ENCODE assay signal across 38 cellular contexts in the genomic region with DNA sequence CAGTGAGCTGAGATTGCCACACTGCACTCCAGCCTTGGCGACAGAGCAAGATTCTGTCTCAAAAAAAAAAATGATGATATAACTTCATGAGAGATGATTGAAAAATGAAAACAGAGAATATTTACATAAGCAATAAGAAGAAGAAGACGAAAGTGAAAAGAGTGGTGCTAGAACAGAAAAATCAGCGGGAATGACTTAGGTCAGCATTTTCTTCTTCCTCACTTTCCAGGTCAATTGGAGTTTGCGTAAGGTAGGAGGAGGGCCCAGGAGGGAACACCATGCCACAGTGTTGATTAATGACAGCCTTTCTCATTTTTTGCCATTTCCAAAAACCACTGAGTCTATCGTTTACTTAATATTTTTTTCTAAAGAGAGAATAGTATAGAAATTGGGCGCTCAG.
"Had no signal": no experiment of that assay in that cellular context is flagged by ENCODE, and none has a peak within 500 bp of the region (broad histone marks: within the 10 kb centered on the region; RNA-seq: fewer than 3 reads in every experiment).

No MANE protein-coding gene starts in this region.

- DNase-seq: activated B cell treated with CpG ODN at 0.5 μM for 24 hours; activated CD4-positive, alpha-beta memory T cell treated with anti-CD3 and anti-CD28 coated beads for 36 hours; activated CD4-positive, alpha-beta T cell treated with anti-CD3 and anti-CD28 coated beads for 4 hours; activated CD4-positive, alpha-beta T cell treated with anti-CD3 and anti-CD28 coated beads, Interleukin-2, amount 10 ng/mL, durations not matched to agents 24 days and 14 days; activated CD4-positive, alpha-beta T cell treated with anti-CD3 and anti-CD28 coated beads, Interleukin-2, amount 50 U/mL, for 1 hour; activated CD4-positive, alpha-beta T cell treated with anti-CD3 and anti-CD28 coated beads, Interleukin-2, amount 50 U/mL, for 4 hours; activated CD4-positive, CD25-positive, alpha-beta regulatory T cell treated with anti-CD3 and anti-CD28 coated beads, Interleukin-2, amount 50 U/mL, for 72 hours; activated CD8-positive, alpha-beta memory T cell treated with anti-CD3 and anti-CD28 coated beads, Interleukin-2, amount 50 U/mL, for 4 hours; activated CD8-positive, alpha-beta T cell treated with anti-CD3 and anti-CD28 coated beads for 36 hours; activated effector memory CD4-positive, alpha-beta T cell treated with anti-CD3 and anti-CD28 coated beads, Interleukin-2, amount 50 U/mL, for 16 hours; activated gamma-delta T cell treated with Interleukin-2 at 50 U/mL for 16 hours; activated naive CD4-positive, alpha-beta T cell; activated naive CD4-positive, alpha-beta T cell treated with anti-CD3 and anti-CD28 coated beads for 36 hours; activated naive CD4-positive, alpha-beta T cell treated with anti-CD3 and anti-CD28 coated beads, Interleukin-2, amount 50 U/mL, for 16 hours; activated naive CD8-positive, alpha-beta T cell treated with anti-CD3 and anti-CD28 coated beads for 36 hours; activated T-cell treated with anti-CD3 and anti-CD28 coated beads for 4 hours; activated T-cell treated with anti-CD3 and anti-CD28 coated beads, Interleukin-2, amount 50 U/mL, for 1 hour; activated T-cell treated with anti-CD3 and anti-CD28 coated beads, Interleukin-2, amount 50 U/mL, for 4 hours; activated T-cell treated with anti-CD3 and anti-CD28 coated beads, Interleukin-2, amount 50 U/mL, for 72 hours; adrenal gland; amniotic stem cell; aorta; body of pancreas; brain microvascular endothelial cell; central memory CD4-positive, alpha-beta T cell; cerebellar nuclear complex; T-helper 1 cell; T-helper 2 cell; T-helper 9 cell had no signal

- H3K9me3 ChIP-seq: adrenal gland, breast epithelium had no signal

- ATAC-seq: activated CD8-positive, alpha-beta T cell treated with anti-CD3 and anti-CD28 coated beads for 36 hours; activated naive CD4-positive, alpha-beta T cell treated with anti-CD3 and anti-CD28 coated beads, Interleukin-2, amount 50 U/mL, for 72 hours; activated T-cell treated with anti-CD3 and anti-CD28 coated beads, Interleukin-2, amount 50 U/mL, for 4 hours; activated T-cell treated with anti-CD3 and anti-CD28 coated beads, Interleukin-2, amount 50 U/mL, for 72 hours; activated T-helper 17 cell treated with anti-CD3 and anti-CD28 coated beads, Interleukin-2, amount 50 U/mL, for 72 hours; body of pancreas had no signal

- H3K4me3 ChIP-seq: adrenal gland, body of pancreas, breast epithelium had no signal

- FAIRE-seq: astrocyte, TTC549 had no signal

- H3K27me3 Mint-ChIP-seq: activated B cell treated with CpG ODN at 0.5 μM for 24 hours; activated CD4-positive, alpha-beta memory T cell treated with anti-CD3 and anti-CD28 coated beads for 36 hours; activated CD4-positive, alpha-beta T cell treated with anti-CD3 and anti-CD28 coated beads, Interleukin-2, amount 10 ng/mL, durations not matched to agents 24 days and 14 days; activated CD8-positive, alpha-beta T cell treated with anti-CD3 and anti-CD28 coated beads for 36 hours; activated naive CD8-positive, alpha-beta T cell treated with anti-CD3 and anti-CD28 coated beads for 36 hours; activated T-helper 17 cell treated with anti-CD3 and anti-CD28 coated beads, Interleukin-2, amount 50 U/mL, for 72 hours had no signal

- H3K27ac Mint-ChIP-seq: activated B cell treated with CpG ODN at 0.5 μM for 24 hours; activated CD4-positive, alpha-beta memory T cell treated with anti-CD3 and anti-CD28 coated beads for 36 hours; activated CD4-positive, alpha-beta T cell treated with anti-CD3 and anti-CD28 coated beads, Interleukin-2, amount 10 ng/mL, durations not matched to agents 24 days and 14 days; activated CD8-positive, alpha-beta T cell treated with anti-CD3 and anti-CD28 coated beads for 36 hours; activated naive CD4-positive, alpha-beta T cell treated with anti-CD3 and anti-CD28 coated beads for 36 hours; activated naive CD4-positive, alpha-beta T cell treated with anti-CD3 and anti-CD28 coated beads, Interleukin-2, amount 50 U/mL, for 72 hours; activated naive CD8-positive, alpha-beta T cell treated with anti-CD3 and anti-CD28 coated beads for 36 hours; activated T-cell treated with anti-CD3 and anti-CD28 coated beads, Interleukin-2, amount 50 U/mL, for 72 hours; activated T-helper 1 cell treated with anti-CD3 and anti-CD28 coated beads, Interleukin-12 subunit alpha, Interleukin-12 subunit beta, Interleukin-2, Interleukin-4 antibody, amounts not matched to agents 30 ng/mL and 10 ng/mL and 1 ng/mL, durations not matched to agents 14 hours and 24 hours and 36 hours; activated T-helper 17 cell treated with anti-CD3 and anti-CD28 coated beads, Interleukin-2, amount 50 U/mL, for 72 hours; T-helper 1 cell treated with Interleukin-12 subunit alpha and Interleukin-12 subunit beta and Interleukin-4 antibody, amounts not matched to agents 30 μg/mL and 1 μg/mL, for 36 hours; T-helper 2 cell treated with Interferon-gamma antibody and Interleukin-4, amounts not matched to agents 5 μg/mL and 100 μg/mL, for 36 hours had no signal

- H3K27ac ChIP-seq: adrenal gland, body of pancreas, brain microvascular endothelial cell, breast epithelium, VCaP had no signal

- H3K4me1 Mint-ChIP-seq: activated B cell treated with CpG ODN at 0.5 μM for 24 hours; activated CD4-positive, alpha-beta T cell treated with anti-CD3 and anti-CD28 coated beads, Interleukin-2, amount 10 ng/mL, durations not matched to agents 24 days and 14 days; activated naive CD8-positive, alpha-beta T cell treated with anti-CD3 and anti-CD28 coated beads for 36 hours; activated T-helper 17 cell treated with anti-CD3 and anti-CD28 coated beads, Interleukin-2, amount 50 U/mL, for 72 hours had no signal

- H3K36me3 Mint-ChIP-seq: activated CD4-positive, alpha-beta memory T cell treated with anti-CD3 and anti-CD28 coated beads for 36 hours; activated naive CD8-positive, alpha-beta T cell treated with anti-CD3 and anti-CD28 coated beads for 36 hours had no signal

- H3K9me3 Mint-ChIP-seq: activated CD8-positive, alpha-beta T cell treated with anti-CD3 and anti-CD28 coated beads for 36 hours had no signal

- H3K4me1 ChIP-seq: adrenal gland, body of pancreas, breast epithelium had no signal

- H3K27me3 ChIP-seq: adrenal gland, body of pancreas, brain microvascular endothelial cell had no signal

- H3K4me3 Mint-ChIP-seq: activated B cell treated with CpG ODN at 0.5 μM for 24 hours; activated CD4-positive, alpha-beta memory T cell treated with anti-CD3 and anti-CD28 coated beads for 36 hours; activated CD4-positive, alpha-beta T cell treated with anti-CD3 and anti-CD28 coated beads, Interleukin-2, amount 10 ng/mL, durations not matched to agents 24 days and 14 days; activated CD8-positive, alpha-beta T cell treated with anti-CD3 and anti-CD28 coated beads for 36 hours; activated naive CD4-positive, alpha-beta T cell treated with anti-CD3 and anti-CD28 coated beads for 36 hours; activated naive CD8-positive, alpha-beta T cell treated with anti-CD3 and anti-CD28 coated beads for 36 hours; activated T-cell treated with anti-CD3 and anti-CD28 coated beads, Interleukin-2, amount 50 U/mL, for 4 hours; activated T-cell treated with anti-CD3 and anti-CD28 coated beads, Interleukin-2, amount 50 U/mL, for 72 hours; activated T-helper 1 cell treated with anti-CD3 and anti-CD28 coated beads, Interleukin-12 subunit alpha, Interleukin-12 subunit beta, Interleukin-2, Interleukin-4 antibody, amounts not matched to agents 30 ng/mL and 10 ng/mL and 1 ng/mL, durations not matched to agents 14 hours and 24 hours and 36 hours; activated T-helper 17 cell treated with anti-CD3 and anti-CD28 coated beads, Interleukin-2, amount 50 U/mL, for 72 hours; T-helper 1 cell treated with Interleukin-12 subunit alpha and Interleukin-12 subunit beta and Interleukin-4 antibody, amounts not matched to agents 30 μg/mL and 1 μg/mL, for 36 hours; T-helper 2 cell treated with Interferon-gamma antibody and Interleukin-4, amounts not matched to agents 5 μg/mL and 100 μg/mL, for 36 hours had no signal

- H3K36me3 ChIP-seq: adrenal gland, brain microvascular endothelial cell, breast epithelium had no signal
